ENCODE assay signal across 1 cellular context in the genomic region with DNA sequence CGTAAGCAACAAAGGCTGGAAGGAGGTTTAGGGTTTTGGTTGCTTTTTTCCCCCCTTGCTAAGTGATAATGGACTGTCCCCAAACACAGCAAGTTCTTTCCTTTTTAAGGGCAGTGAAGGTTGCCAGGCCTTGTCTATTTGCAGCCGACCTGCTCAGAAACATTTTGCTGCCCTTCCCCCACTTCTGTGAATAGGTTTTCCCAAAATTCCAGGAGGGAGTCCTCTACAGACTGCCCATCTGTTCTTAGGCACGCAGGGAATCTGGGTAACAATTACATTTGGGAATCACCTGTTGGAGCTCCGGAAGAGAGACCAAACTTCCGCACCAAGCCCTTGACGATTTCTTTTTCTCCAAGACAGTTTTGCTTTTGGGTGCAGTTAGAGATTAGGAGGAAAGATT.
TF ChIP-seq lines count a peak whose summit lies in the region.

No MANE protein-coding gene starts in this region.

TF ChIP-seq in WTC11, 78 proteins besides CTCF, POLR2A, EP300 and RAD21 (continued from another document):
- TF ChIP-seq ATF3 (CRISPR knock-in tag; conservative IDR thresholded peaks at IDR 0.05) (no peak), ZNF396 (CRISPR knock-in tag; IDR thresholded peaks at IDR 0.05; ENCODE audit: borderline replicate concordance) (no peak), ZNF532 (CRISPR knock-in tag; IDR thresholded peaks at IDR 0.05; ENCODE audit: borderline replicate concordance) (no peak), HMGXB4 (CRISPR knock-in tag; IDR thresholded peaks at IDR 0.05) (no peak), TEAD1 (CRISPR knock-in tag; IDR thresholded peaks at IDR 0.05) (no peak), FOXJ3 (CRISPR knock-in tag; IDR thresholded peaks at IDR 0.05; ENCODE audit: borderline replicate concordance) (no peak), ZNF281 (CRISPR knock-in tag; IDR thresholded peaks at IDR 0.05) (no peak), IRF2 (CRISPR knock-in tag; IDR thresholded peaks at IDR 0.05; ENCODE audit: borderline replicate concordance, low read depth) (no peak)
